Comparison of ENCODE assay signal across 1 cellular context in genomic region chr3:169387751-169388696, GRCh38.
A peak's percentile ranks its signal among the peaks of the same experiment; 100 is the strongest.
TF ChIP-seq lines count a peak whose summit lies in the region.

No MANE protein-coding gene starts in this region.

TF ChIP-seq in HepG2, 621 proteins besides CTCF, POLR2A, EP300 and RAD21:
- TF ChIP-seq MAX (IDR thresholded peaks at IDR 0.05) (0 out of 2 replicates have a peak, but pooled peaks have one; percentile 22), TGIF2 (CRISPR knock-in tag; IDR thresholded peaks at IDR 0.05) (no peak), ARNT (IDR thresholded peaks at IDR 0.05) (no peak), ZNF234 (CRISPR knock-in tag; conservative IDR thresholded peaks at IDR 0.05) (no peak), MYC (CRISPR knock-in tag; IDR thresholded peaks at IDR 0.05; ENCODE audit: borderline replicate concordance) (peak; percentile 43; the same call in 1 of the 2 replicates), TFDP2 (CRISPR knock-in tag; IDR thresholded peaks at IDR 0.05) (0 out of 2 replicates have a peak, but pooled peaks have one; percentile 25), SP5 (CRISPR knock-in tag; IDR thresholded peaks at IDR 0.05; ENCODE audit: borderline replicate concordance, low read depth) (0 out of 2 replicates have a peak, but pooled peaks have one; percentile 9), HNF4A (CRISPR knock-in tag; IDR thresholded peaks at IDR 0.05) (peak; percentile 41)
